ENCODE assay signal across 21 cellular contexts in genomic region chr3:104436536-104436935, GRCh38.
DNase-seq lines count a peak whose midpoint lies in the region; ATAC-seq and TF ChIP-seq lines count a peak whose summit lies in the region.
"Had no signal": no experiment of that assay in that cellular context is flagged by ENCODE, and none has a peak within 500 bp of the region (broad histone marks: within the 10 kb centered on the region; RNA-seq: fewer than 3 reads in every experiment).

No MANE protein-coding gene starts in this region.

- H3K4me3 Mint-ChIP-seq in stimulated activated memory B cell treated with anti-CD40 and anti-IgM and Interleukin-4, amounts not matched to agents 10 μg/mL and 1 μg/mL and 100 μg/mL, for 72 hours, result no peak overlapping the region
- H3K4me3 Mint-ChIP-seq in CD8-positive, alpha-beta T cell, result no peak overlapping the region
- H3K4me3 Mint-ChIP-seq: IgD-negative memory B cell had no signal

- peaks cover 26% of the 10 kb centered on the region for H3K4me1 Mint-ChIP-seq in stimulated activated memory B cell treated with anti-CD40 and anti-IgM and Interleukin-4, amounts not matched to agents 10 μg/mL and 1 μg/mL and 100 μg/mL, for 72 hours
- H3K4me1 Mint-ChIP-seq in CD8-positive, alpha-beta T cell (ENCODE audit: low read depth), result no peaks in the 10 kb centered on the region

- H3K27me3 Mint-ChIP-seq in stimulated activated memory B cell treated with anti-CD40 and anti-IgM and Interleukin-4, amounts not matched to agents 10 μg/mL and 1 μg/mL and 100 μg/mL, for 72 hours, result no peaks in the 10 kb centered on the region
- no peaks in the 10 kb centered on the region for H3K27me3 Mint-ChIP-seq in CD8-positive, alpha-beta T cell (ENCODE audit: low read depth)
- H3K27me3 Mint-ChIP-seq: IgD-negative memory B cell had no signal

- no peaks in the 10 kb centered on the region for H3K27me3 ChIP-seq in CD8-positive, alpha-beta T cell (ENCODE audit: insufficient read depth, low read length)
- H3K27me3 ChIP-seq in ascending aorta, result no peaks in the 10 kb centered on the region
- H3K27me3 ChIP-seq: adrenal gland, vagina had no signal

- CTCF ChIA-PET in CD8-positive, alpha-beta T cell (lab: Charles Lee), result no interaction called here

- ATAC-seq in stimulated activated memory B cell treated with anti-CD40 and anti-IgM and Interleukin-4, amounts not matched to agents 10 μg/mL and 1 μg/mL and 100 μg/mL, for 72 hours, result no peak
- no peak for ATAC-seq in CD8-positive, alpha-beta T cell
- no peak for ATAC-seq in GM18867 (IDR thresholded peaks at IDR 0.05; ENCODE audit: unreplicated experiment)
- no peak for ATAC-seq in HG02571 (IDR thresholded peaks at IDR 0.05; ENCODE audit: unreplicated experiment)
- ATAC-seq: GM12878 had no signal

- no peak overlapping the region for H3K27ac ChIP-seq in CD8-positive, alpha-beta T cell (ENCODE audit: low read depth, low read length)
- H3K27ac ChIP-seq in ascending aorta, result no peak overlapping the region
- H3K27ac ChIP-seq: adrenal gland, vagina had no signal

- no peaks in the 10 kb centered on the region for H3K4me1 ChIP-seq in CD8-positive, alpha-beta T cell (ENCODE audit: insufficient read depth, low read length)
- peaks cover 0 to 8% of the 10 kb centered on the region in 2 donors for H3K4me1 ChIP-seq in ascending aorta

- no peaks in the 10 kb centered on the region for H3K9me3 Mint-ChIP-seq in stimulated activated memory B cell treated with anti-CD40 and anti-IgM and Interleukin-4, amounts not matched to agents 10 μg/mL and 1 μg/mL and 100 μg/mL, for 72 hours
- H3K9me3 Mint-ChIP-seq in CD8-positive, alpha-beta T cell, result no peaks in the 10 kb centered on the region

- no peaks in the 10 kb centered on the region for H3K36me3 ChIP-seq in CD8-positive, alpha-beta T cell (ENCODE audit: insufficient read depth, low read length)
- no peaks in the 10 kb centered on the region for H3K36me3 ChIP-seq in ascending aorta
- H3K36me3 ChIP-seq: adrenal gland, vagina had no signal

- H3K4me3 ChIP-seq in CD8-positive, alpha-beta T cell (ENCODE audit: low read depth, low read length), result no peak overlapping the region
- no peak overlapping the region for H3K4me3 ChIP-seq in ascending aorta
- H3K4me3 ChIP-seq: adrenal gland, GM12878, vagina had no signal

- intact Hi-C loops in CD8-positive, alpha-beta T cell (cut with DNase I, micrococcal nuclease), result no loop called here
- intact Hi-C loops in ascending aorta (cut with DNase I), result no loop called here

- no peaks in the 10 kb centered on the region for H3K9me3 ChIP-seq in CD8-positive, alpha-beta T cell (ENCODE audit: low read length)
- peaks cover 0 to 3% of the 10 kb centered on the region in 2 donors for H3K9me3 ChIP-seq in ascending aorta
- H3K9me3 ChIP-seq: adrenal gland, vagina had no signal

- peaks cover 9% of the 10 kb centered on the region for H3K36me3 Mint-ChIP-seq in stimulated activated memory B cell treated with anti-CD40 and anti-IgM and Interleukin-4, amounts not matched to agents 10 μg/mL and 1 μg/mL and 100 μg/mL, for 72 hours
- no peaks in the 10 kb centered on the region for H3K36me3 Mint-ChIP-seq in CD8-positive, alpha-beta T cell
- H3K36me3 Mint-ChIP-seq: IgD-negative memory B cell had no signal

- DNase-seq in HCEC 1CT, result peak; percentile 45
- DNase-seq in amniotic epithelial cell (ENCODE audit: low read depth), result peak; percentile 67
- DNase-seq in globus pallidus (ENCODE audit: low spot score), result peak; percentile 24
- no peak for DNase-seq in CD8-positive, alpha-beta T cell
- DNase-seq in ascending aorta (ENCODE audit: low spot score in 2 of 2), result no peak
- DNase-seq: activated gamma-delta T cell; central memory CD4-positive, alpha-beta T cell; DMS 273 treated with DMSO at 0.1 percent for 48 hours; glutamatergic neuron; NCI-H2227 treated with DMSO at 0.1 percent for 48 hours; NCI-H774; stimulated activated CD4-positive, alpha-beta T cell treated with anti-CD3 and anti-CD28 coated beads, Interleukin-12 subunit alpha, Interleukin-12 subunit beta, amount 100 ng/mL, for 4 hours; stimulated activated CD8-positive, alpha-beta memory T cell treated with anti-CD3 and anti-CD28 coated beads, Interleukin-4, amount 100 ng/mL, for 48 hours; T-helper 2 cell had no signal

- H3K27ac Mint-ChIP-seq in stimulated activated memory B cell treated with anti-CD40 and anti-IgM and Interleukin-4, amounts not matched to agents 10 μg/mL and 1 μg/mL and 100 μg/mL, for 72 hours, result peak overlapping the region; percentile 9
- no peak overlapping the region for H3K27ac Mint-ChIP-seq in CD8-positive, alpha-beta T cell
- H3K27ac Mint-ChIP-seq: IgD-negative memory B cell had no signal

- TF ChIP-seq CTCF in CD8-positive, alpha-beta T cell (IDR thresholded peaks at IDR 0.05), result no peak
- no peak for TF ChIP-seq CTCF in ascending aorta (IDR thresholded peaks at IDR 0.05)

- POLR2A ChIA-PET in CD8-positive, alpha-beta T cell (lab: Charles Lee), result no interaction called here

Comparison
In these comparisons a context has a peak if more than half of its experiments do, and no peak if none do; other contexts are left out.
1. DNase-seq: peak in HCEC 1CT (single experiment), amniotic epithelial cell (single experiment) and globus pallidus (single experiment); none in CD8-positive, alpha-beta T cell (0 of 7) and ascending aorta (0 of 2).